8 cellular contexts compared by ENCODE assay signal in the genomic region with DNA sequence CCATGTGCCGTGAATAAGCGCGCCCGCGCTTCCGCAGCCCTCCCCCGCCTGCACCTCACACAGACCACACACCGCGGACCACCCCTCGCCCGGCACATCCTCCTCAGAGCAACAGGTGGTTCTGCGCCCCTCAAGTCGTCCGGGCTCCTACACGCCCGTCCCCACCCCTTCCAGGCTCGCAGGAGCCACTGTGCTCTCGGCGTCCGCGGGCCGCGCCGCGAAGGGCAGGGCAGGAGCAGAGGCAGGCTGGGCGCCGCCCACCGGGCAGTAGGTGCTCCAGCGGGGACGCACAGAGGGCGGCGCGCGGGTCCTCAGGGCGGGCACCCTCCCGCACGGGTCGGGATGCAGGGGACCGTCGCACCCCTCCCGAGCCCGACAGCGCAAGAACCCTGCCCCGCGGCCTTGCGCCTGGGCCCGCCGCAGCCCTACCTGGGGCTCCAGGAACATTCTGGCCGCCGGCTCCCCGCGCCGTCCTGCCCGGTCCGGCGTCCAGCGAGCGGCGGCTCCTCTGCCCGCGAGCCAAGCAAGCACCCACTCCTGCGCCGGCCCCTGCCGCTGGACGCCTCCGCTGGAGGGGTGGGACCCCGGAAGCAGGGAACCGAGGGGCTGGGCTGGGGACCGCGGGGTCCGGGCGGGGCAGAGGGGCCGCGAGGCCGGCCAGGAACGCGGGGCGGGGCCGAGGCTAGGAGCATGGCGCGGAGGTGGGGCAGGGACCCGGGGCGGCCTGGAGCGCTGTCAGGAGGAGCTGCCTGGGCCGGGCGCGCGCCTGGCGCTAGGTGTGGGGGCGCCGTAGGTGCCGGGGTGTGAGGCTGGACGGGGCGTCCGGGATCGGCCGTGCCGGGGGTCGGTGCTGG. TPM values are rescaled to one million over a fixed set of nuclear protein-coding genes. Genes with fewer than 3 reads are reported as not detected.
DNase-seq lines count a peak whose midpoint lies in the region; ATAC-seq and TF ChIP-seq lines count a peak whose summit lies in the region.

No MANE protein-coding gene starts in this region.

- H3K4me3 Mint-ChIP-seq in Caco-2 (ENCODE audit: unreplicated experiment) (peak overlapping the region; percentile 54), nephron (peak overlapping the region; percentile 13 to 60 (median 57))
- peak overlapping the region; percentile 61 for H3K4me3 Mint-ChIP-seq in activated CD4-positive, alpha-beta T cell treated with anti-CD3 and anti-CD28 coated beads for 36 hours
- H3K4me3 Mint-ChIP-seq in effector memory CD8-positive, alpha-beta T cell: peak overlapping the region; percentile 93 to 94

- POLR2A ChIA-PET in Caco-2 (lab: Charles Lee): no interaction called here
- POLR2A ChIA-PET in activated CD4-positive, alpha-beta T cell treated with anti-CD3 and anti-CD28 coated beads for 36 hours (lab: Charles Lee): no interaction called here

- H3K9me3 Mint-ChIP-seq in Caco-2 (ENCODE audit: unreplicated experiment): no peaks in the 10 kb centered on the region
- H3K9me3 Mint-ChIP-seq in activated CD4-positive, alpha-beta T cell treated with anti-CD3 and anti-CD28 coated beads for 36 hours (ENCODE audit: low read depth): no peaks in the 10 kb centered on the region
- H3K9me3 Mint-ChIP-seq in effector memory CD8-positive, alpha-beta T cell: no peaks in the 10 kb centered on the region
- H3K9me3 Mint-ChIP-seq in nephron: no peaks in the 10 kb centered on the region

- H3K36me3 Mint-ChIP-seq in Caco-2 (ENCODE audit: insufficient read depth, unreplicated experiment) (no peaks in the 10 kb centered on the region), nephron (ENCODE audit: low read depth) (no peaks in the 10 kb centered on the region)
- no peaks in the 10 kb centered on the region for H3K36me3 Mint-ChIP-seq in activated CD4-positive, alpha-beta T cell treated with anti-CD3 and anti-CD28 coated beads for 36 hours (ENCODE audit: low read depth)
- H3K36me3 Mint-ChIP-seq in effector memory CD8-positive, alpha-beta T cell (ENCODE audit: insufficient read depth): peaks cover 17% of the 10 kb centered on the region

- intact Hi-C loops in Caco-2 (cut with micrococcal nuclease; ENCODE audit: unreplicated experiment): loop anchor here (5.0 kb wide), 1 partner anchor 38 kb away; a partner anchor contains a TSS
- intact Hi-C loops in activated CD4-positive, alpha-beta T cell treated with anti-CD3 and anti-CD28 coated beads for 36 hours (cut with DNase I, micrococcal nuclease): no loop called here

- TF ChIP-seq CTCF in Caco-2 (IDR thresholded peaks at IDR 0.05; ENCODE audit: insufficient read depth in 1 of 2, low read depth in 1 of 2, low read length in 1 of 2, severe bottlenecking in 1 of 2, unreplicated experiment in 1 of 2) (no peak), nephron (IDR thresholded peaks at IDR 0.05; ENCODE audit: unreplicated experiment in 3 of 3) (no peak)

- CTCF ChIA-PET in Caco-2 (lab: Charles Lee): interaction anchor here (0.5 to 1.3 kb wide), 3 partner anchors 26 to 37 kb away, joined by 3 to 4 read pairs (median 3); no protein-coding TSS in a partner anchor
- CTCF ChIA-PET in activated CD4-positive, alpha-beta T cell treated with anti-CD3 and anti-CD28 coated beads for 36 hours (lab: Charles Lee): interaction anchor here (0.6 kb wide), 1 partner anchor 27 kb away, joined by 3 read pairs; no protein-coding TSS in a partner anchor

- H3K4me1 ChIP-seq in Caco-2: peaks cover 12% of the 10 kb centered on the region; the same call in 1 of the 2 replicates

- H3K27ac Mint-ChIP-seq in Caco-2 (ENCODE audit: unreplicated experiment) (no peak overlapping the region), nephron (no peak overlapping the region)
- H3K27ac Mint-ChIP-seq in activated CD4-positive, alpha-beta T cell treated with anti-CD3 and anti-CD28 coated beads for 36 hours: no peak overlapping the region
- peak overlapping the region; percentile 8 to 94 for H3K27ac Mint-ChIP-seq in effector memory CD8-positive, alpha-beta T cell

- no peak for TF ChIP-seq POLR2A in erythroblast (IDR thresholded peaks at IDR 0.05; ENCODE audit: low read length)

- peak; percentile 40 to 67 for DNase-seq in Caco-2
- DNase-seq in activated CD4-positive, alpha-beta T cell treated with anti-CD3 and anti-CD28 coated beads for 36 hours: peak; percentile 34
- DNase-seq in effector memory CD8-positive, alpha-beta T cell: peak; percentile 48 to 63 (median 55)
- no peak for DNase-seq in LoVo (ENCODE audit: low spot score)
- no peak for DNase-seq in erythroblast (lab: John Stamatoyannopoulos, UW)

- peaks cover 26% of the 10 kb centered on the region for H3K27me3 Mint-ChIP-seq in Caco-2 (ENCODE audit: insufficient read depth, unreplicated experiment)
- peaks cover 26% of the 10 kb centered on the region for H3K27me3 Mint-ChIP-seq in activated CD4-positive, alpha-beta T cell treated with anti-CD3 and anti-CD28 coated beads for 36 hours
- H3K27me3 Mint-ChIP-seq in effector memory CD8-positive, alpha-beta T cell: no peaks in the 10 kb centered on the region
- peaks cover 91% of the 10 kb centered on the region for H3K27me3 Mint-ChIP-seq in nephron (ENCODE audit: low read depth)

- BruUV-seq in Caco-2 (replicated peaks; lab: Mats Ljungman, UMichigan): no TSS peak

- peak overlapping the region; percentile 47 for H3K4me3 ChIP-seq in Caco-2 (ENCODE audit: low read depth, low read length)

- H3K36me3 ChIP-seq in Caco-2 (ENCODE audit: control insufficient read depth, insufficient read depth, low read length): no peaks in the 10 kb centered on the region

- ATAC-seq in activated CD4-positive, alpha-beta T cell treated with anti-CD3 and anti-CD28 coated beads for 36 hours: peak; percentile 30
- ATAC-seq in effector memory CD8-positive, alpha-beta T cell (replicated peaks): peak; percentile 63
- no peak for ATAC-seq in HG02870 (IDR thresholded peaks at IDR 0.05; ENCODE audit: unreplicated experiment)
- no peak for ATAC-seq in GM19452 (IDR thresholded peaks at IDR 0.05; ENCODE audit: unreplicated experiment)

- peaks cover 5% of the 10 kb centered on the region; the same call in 1 of the 2 replicates for H3K27me3 ChIP-seq in Caco-2 (replicated peaks; ENCODE audit: control insufficient read depth, insufficient read depth, low read length)

- no peaks in the 10 kb centered on the region for H3K9me3 ChIP-seq in Caco-2

- H3K4me1 Mint-ChIP-seq in Caco-2 (ENCODE audit: low read depth, unreplicated experiment): no peaks in the 10 kb centered on the region
- H3K4me1 Mint-ChIP-seq in activated CD4-positive, alpha-beta T cell treated with anti-CD3 and anti-CD28 coated beads for 36 hours: peaks cover 36% of the 10 kb centered on the region
- H3K4me1 Mint-ChIP-seq in effector memory CD8-positive, alpha-beta T cell (ENCODE audit: low read depth in 2 of 2): peaks cover 63 to 68% of the 10 kb centered on the region in 2 donors
- H3K4me1 Mint-ChIP-seq in nephron: peaks cover under 1% of the 10 kb centered on the region

RNA-seq across cellular contexts. Expression of a gene that starts 37.4 kb away (rescaled TPM):
- 0.57 and 0.65 TPM in 2 replicates for total RNA-seq in Caco-2 (2022)
- under 1 TPM; 0.44 to 0.64 TPM for total RNA-seq in activated CD4-positive, alpha-beta T cell treated with anti-CD3 and anti-CD28 coated beads for 36 hours

Comparison
In these comparisons a context has a peak if more than half of its experiments do, and no peak if none do; other contexts are left out.
1. DNase-seq: peak in Caco-2 (2 of 2), activated CD4-positive, alpha-beta T cell treated with anti-CD3 and anti-CD28 coated beads for 36 hours (single experiment) and effector memory CD8-positive, alpha-beta T cell (3 of 3); none in LoVo (single experiment) and erythroblast (0 of 2).
2. H3K27ac Mint-ChIP-seq: peak in effector memory CD8-positive, alpha-beta T cell (2 of 2); none in Caco-2 (single experiment), activated CD4-positive, alpha-beta T cell treated with anti-CD3 and anti-CD28 coated beads for 36 hours (single experiment) and nephron (0 of 3).
3. ATAC-seq: peak in activated CD4-positive, alpha-beta T cell treated with anti-CD3 and anti-CD28 coated beads for 36 hours (single experiment) and effector memory CD8-positive, alpha-beta T cell (single experiment); none in HG02870 (single experiment) and GM19452 (single experiment).
4. Peak in every context shown above with its lines, with median percentiles within 50 percentile points of each other: H3K4me3 Mint-ChIP-seq.